Comparison of ENCODE assay signal across 21 cellular contexts in genomic region chr21:42013338-42013737, GRCh38. TPM values are rescaled to one million over a fixed set of nuclear protein-coding genes. Genes with fewer than 3 reads are reported as not detected.
DNase-seq lines count a peak whose midpoint lies in the region; ATAC-seq and TF ChIP-seq lines count a peak whose summit lies in the region.
"Had no signal": no experiment of that assay in that cellular context is flagged by ENCODE, and none has a peak within 500 bp of the region (broad histone marks: within the 10 kb centered on the region; RNA-seq: fewer than 3 reads in every experiment).

No MANE protein-coding gene starts in this region.

- H3K4me3 Mint-ChIP-seq in natural killer cell (peak overlapping the region; percentile 22), type B pancreatic cell (peak overlapping the region; percentile 84)
- no peak overlapping the region for H3K4me3 Mint-ChIP-seq in natural killer cell treated with Interleukin-12 subunit alpha and Interleukin-12 subunit beta and Interleukin-15 and Interleukin-18, amount 100 ng/mL, for 72 hours
- H3K4me3 Mint-ChIP-seq in activated T-helper 1 cell treated with anti-CD3 and anti-CD28 coated beads, Interleukin-12 subunit alpha, Interleukin-12 subunit beta, Interleukin-2, Interleukin-4 antibody, amounts not matched to agents 30 ng/mL and 10 ng/mL and 1 ng/mL, durations not matched to agents 14 hours and 24 hours and 36 hours: peak overlapping the region; percentile 86
- H3K4me3 Mint-ChIP-seq: activated naive CD4-positive, alpha-beta T cell treated with anti-CD3 and anti-CD28 coated beads for 36 hours had no signal

- H3K27me3 Mint-ChIP-seq in natural killer cell (ENCODE audit: low read depth in 2 of 2): peaks cover 0 to 11% of the 10 kb centered on the region in 2 donors
- peaks cover 12 to 18% of the 10 kb centered on the region in 2 donors for H3K27me3 Mint-ChIP-seq in natural killer cell treated with Interleukin-12 subunit alpha and Interleukin-12 subunit beta and Interleukin-15 and Interleukin-18, amount 100 ng/mL, for 72 hours
- H3K27me3 Mint-ChIP-seq in activated T-helper 1 cell treated with anti-CD3 and anti-CD28 coated beads, Interleukin-12 subunit alpha, Interleukin-12 subunit beta, Interleukin-2, Interleukin-4 antibody, amounts not matched to agents 30 ng/mL and 10 ng/mL and 1 ng/mL, durations not matched to agents 14 hours and 24 hours and 36 hours (ENCODE audit: insufficient read depth): peaks cover 23% of the 10 kb centered on the region
- peaks cover 18% of the 10 kb centered on the region for H3K27me3 Mint-ChIP-seq in type B pancreatic cell

- H3K4me1 Mint-ChIP-seq in natural killer cell (peaks cover 6 to 16% of the 10 kb centered on the region in 2 donors), type B pancreatic cell (ENCODE audit: unreplicated experiment) (no peaks in the 10 kb centered on the region)
- peaks cover 0 to 12% of the 10 kb centered on the region in 2 donors for H3K4me1 Mint-ChIP-seq in natural killer cell treated with Interleukin-12 subunit alpha and Interleukin-12 subunit beta and Interleukin-15 and Interleukin-18, amount 100 ng/mL, for 72 hours (ENCODE audit: low read depth in 2 of 2)
- peaks cover 7% of the 10 kb centered on the region for H3K4me1 Mint-ChIP-seq in activated T-helper 1 cell treated with anti-CD3 and anti-CD28 coated beads, Interleukin-12 subunit alpha, Interleukin-12 subunit beta, Interleukin-2, Interleukin-4 antibody, amounts not matched to agents 30 ng/mL and 10 ng/mL and 1 ng/mL, durations not matched to agents 14 hours and 24 hours and 36 hours (ENCODE audit: low read depth)

- intact Hi-C loops in natural killer cell (cut with micrococcal nuclease): loop anchor here (5.0 kb wide), 1 partner anchor 136 kb away; the partner anchor contains the start of gene PRDM15
- intact Hi-C loops in activated T-helper 1 cell treated with anti-CD3 and anti-CD28 coated beads, Interleukin-12 subunit alpha, Interleukin-12 subunit beta, Interleukin-2, Interleukin-4 antibody, amounts not matched to agents 30 ng/mL and 10 ng/mL and 1 ng/mL, durations not matched to agents 14 hours and 24 hours and 36 hours (cut with micrococcal nuclease): loop anchor here (5.0 kb wide), 1 partner anchor 94 kb away; no protein-coding TSS in a partner anchor

- H3K9me3 Mint-ChIP-seq in natural killer cell (no peaks in the 10 kb centered on the region), type B pancreatic cell (no peaks in the 10 kb centered on the region)
- H3K9me3 Mint-ChIP-seq in natural killer cell treated with Interleukin-12 subunit alpha and Interleukin-12 subunit beta and Interleukin-15 and Interleukin-18, amount 100 ng/mL, for 72 hours: peaks cover 3% of the 10 kb centered on the region
- H3K9me3 Mint-ChIP-seq in activated T-helper 1 cell treated with anti-CD3 and anti-CD28 coated beads, Interleukin-12 subunit alpha, Interleukin-12 subunit beta, Interleukin-2, Interleukin-4 antibody, amounts not matched to agents 30 ng/mL and 10 ng/mL and 1 ng/mL, durations not matched to agents 14 hours and 24 hours and 36 hours: peaks cover 6% of the 10 kb centered on the region

- ATAC-seq in natural killer cell (no peak), GM19452 (IDR thresholded peaks at IDR 0.05; ENCODE audit: unreplicated experiment) (no peak)
- no peak for ATAC-seq in natural killer cell treated with Interleukin-12 subunit alpha and Interleukin-12 subunit beta and Interleukin-15 and Interleukin-18, amount 100 ng/mL, for 72 hours
- ATAC-seq: body of pancreas, psoas muscle had no signal

- H3K27ac Mint-ChIP-seq in natural killer cell (no peak overlapping the region), type B pancreatic cell (peak overlapping the region; percentile 22)
- H3K27ac Mint-ChIP-seq in natural killer cell treated with Interleukin-12 subunit alpha and Interleukin-12 subunit beta and Interleukin-15 and Interleukin-18, amount 100 ng/mL, for 72 hours: no peak overlapping the region
- no peak overlapping the region for H3K27ac Mint-ChIP-seq in activated T-helper 1 cell treated with anti-CD3 and anti-CD28 coated beads, Interleukin-12 subunit alpha, Interleukin-12 subunit beta, Interleukin-2, Interleukin-4 antibody, amounts not matched to agents 30 ng/mL and 10 ng/mL and 1 ng/mL, durations not matched to agents 14 hours and 24 hours and 36 hours
- H3K27ac Mint-ChIP-seq: activated CD4-positive, alpha-beta T cell treated with anti-CD3 and anti-CD28 coated beads, Interleukin-2, amount 10 ng/mL, durations not matched to agents 7 days and 5 days; activated naive CD4-positive, alpha-beta T cell treated with anti-CD3 and anti-CD28 coated beads for 36 hours had no signal

- H3K36me3 Mint-ChIP-seq in natural killer cell: no peaks in the 10 kb centered on the region
- no peaks in the 10 kb centered on the region for H3K36me3 Mint-ChIP-seq in natural killer cell treated with Interleukin-12 subunit alpha and Interleukin-12 subunit beta and Interleukin-15 and Interleukin-18, amount 100 ng/mL, for 72 hours
- H3K36me3 Mint-ChIP-seq in activated T-helper 1 cell treated with anti-CD3 and anti-CD28 coated beads, Interleukin-12 subunit alpha, Interleukin-12 subunit beta, Interleukin-2, Interleukin-4 antibody, amounts not matched to agents 30 ng/mL and 10 ng/mL and 1 ng/mL, durations not matched to agents 14 hours and 24 hours and 36 hours (ENCODE audit: low read depth): peaks cover 6% of the 10 kb centered on the region
- H3K36me3 Mint-ChIP-seq in type B pancreatic cell: no peaks in the 10 kb centered on the region

- TF ChIP-seq CTCF in natural killer cell (IDR thresholded peaks at IDR 0.05) (no peak), type B pancreatic cell (conservative IDR thresholded peaks at IDR 0.05) (no peak)

- no peak for DNase-seq in natural killer cell
- DNase-seq in natural killer cell treated with Interleukin-12 subunit alpha and Interleukin-12 subunit beta and Interleukin-15 and Interleukin-18, amount 100 ng/mL, for 72 hours (ENCODE audit: low spot score): no peak
- peak; percentile 66 for DNase-seq in NCI-H2196 (lab: John Stamatoyannopoulos, UW; ENCODE audit: unreplicated experiment)
- DNase-seq in activated T-helper 1 cell treated with anti-CD3 and anti-CD28 coated beads, Interleukin-12 subunit alpha, Interleukin-12 subunit beta, Interleukin-2, Interleukin-4 antibody, amounts not matched to agents 30 ng/mL and 10 ng/mL and 1 ng/mL, durations not matched to agents 14 hours and 24 hours and 36 hours (ENCODE audit: low spot score): no peak
- DNase-seq in type B pancreatic cell (ENCODE audit: extremely low spot score, unreplicated experiment): no peak
- DNase-seq in stimulated activated CD4-positive, alpha-beta T cell treated with anti-CD3 and anti-CD28 coated beads, Interleukin-1b, Interleukin-23, amount 100 ng/mL, for 48 hours: no peak
- no peak for DNase-seq in midbrain (lab: John Stamatoyannopoulos, UW)
- DNase-seq: activated CD4-positive, alpha-beta T cell treated with anti-CD3 and anti-CD28 coated beads, Interleukin-2, amount 10 ng/mL, durations not matched to agents 7 days and 5 days; activated naive CD4-positive, alpha-beta T cell treated with anti-CD3 and anti-CD28 coated beads for 36 hours; body of pancreas; Caco-2; GF-D8; NCI-H1930; OCI-M1; psoas muscle; spleen; testis had no signal

RNA-seq across cellular contexts. Expression of gene ZBTB21, which starts 3.2 kb away (rescaled TPM):
- 100 to 1,000 TPM in 2 of 3 donors, 10 to 100 TPM in 1; 78.2 to 113 (median 100) TPM for total RNA-seq in natural killer cell
- total RNA-seq in natural killer cell treated with Interleukin-12 subunit alpha and Interleukin-12 subunit beta and Interleukin-15 and Interleukin-18, amount 100 ng/mL, for 72 hours: 10 to 100 TPM; 13.0 to 20.4 TPM
- total RNA-seq in activated T-helper 1 cell treated with anti-CD3 and anti-CD28 coated beads, Interleukin-12 subunit alpha, Interleukin-12 subunit beta, Interleukin-2, Interleukin-4 antibody, amounts not matched to agents 30 ng/mL and 10 ng/mL and 1 ng/mL, durations not matched to agents 14 hours and 24 hours and 36 hours: 31.8 and 33.8 TPM in 2 replicates
- total RNA-seq in type B pancreatic cell (ENCODE audit: low replicate concordance): 19.9 and 23.4 TPM in 2 replicates

RNA-seq across cellular contexts. Expression of gene UMODL1, which starts 57.8 kb away (rescaled TPM):
- total RNA-seq in natural killer cell (under 1 TPM in 2 of 3 donors, not detected in 1; 0.14 to 0.28 TPM), type B pancreatic cell (ENCODE audit: low replicate concordance) (0.36 and 1.0 TPM in 2 replicates)
- not detected for total RNA-seq in natural killer cell treated with Interleukin-12 subunit alpha and Interleukin-12 subunit beta and Interleukin-15 and Interleukin-18, amount 100 ng/mL, for 72 hours
- not detected in 2 replicates for total RNA-seq in activated T-helper 1 cell treated with anti-CD3 and anti-CD28 coated beads, Interleukin-12 subunit alpha, Interleukin-12 subunit beta, Interleukin-2, Interleukin-4 antibody, amounts not matched to agents 30 ng/mL and 10 ng/mL and 1 ng/mL, durations not matched to agents 14 hours and 24 hours and 36 hours
- total RNA-seq: activated naive CD4-positive, alpha-beta T cell treated with anti-CD3 and anti-CD28 coated beads for 36 hours; body of pancreas; dermis microvascular lymphatic vessel endothelial cell; epithelial cell of proximal tubule; HT1080; psoas muscle had no signal

RNA-seq across cellular contexts. Expression of gene C2CD2, which starts 59.5 kb away (rescaled TPM):
- total RNA-seq in natural killer cell: 10 to 100 TPM in 1 of 3 donors, 1 to 10 TPM in 2; 2.1 to 10.1 (median 8.9) TPM
- total RNA-seq in natural killer cell treated with Interleukin-12 subunit alpha and Interleukin-12 subunit beta and Interleukin-15 and Interleukin-18, amount 100 ng/mL, for 72 hours: 1 to 10 TPM; 1.4 to 2.2 TPM
- 9.5 and 10.2 TPM in 2 replicates for total RNA-seq in activated T-helper 1 cell treated with anti-CD3 and anti-CD28 coated beads, Interleukin-12 subunit alpha, Interleukin-12 subunit beta, Interleukin-2, Interleukin-4 antibody, amounts not matched to agents 30 ng/mL and 10 ng/mL and 1 ng/mL, durations not matched to agents 14 hours and 24 hours and 36 hours
- 20.5 and 32.3 TPM in 2 replicates for total RNA-seq in type B pancreatic cell (ENCODE audit: low replicate concordance)
